ENCODE assay signal across 15 cellular contexts in genomic region chr2:217757108-217757463, GRCh38.
DNase-seq lines count a peak whose midpoint lies in the region; ATAC-seq and TF ChIP-seq lines count a peak whose summit lies in the region.
"Had no signal": no experiment of that assay in that cellular context is flagged by ENCODE, and none has a peak within 500 bp of the region (broad histone marks: within the 10 kb centered on the region; RNA-seq: fewer than 3 reads in every experiment).

No MANE protein-coding gene starts in this region.

- no peak overlapping the region for H2BK120ac ChIP-seq in mesenchymal stem cell (ENCODE audit: low read depth, low read length)

- H3K4me3 Mint-ChIP-seq in activated T-helper 1 cell treated with anti-CD3 and anti-CD28 coated beads, Interleukin-12 subunit alpha, Interleukin-12 subunit beta, Interleukin-2, Interleukin-4 antibody, amounts not matched to agents 30 ng/mL and 10 ng/mL and 1 ng/mL, durations not matched to agents 14 hours and 24 hours and 36 hours: no peak overlapping the region
- H3K4me3 Mint-ChIP-seq: immature natural killer cell, natural killer cell had no signal

- no peak overlapping the region for H4K8ac ChIP-seq in mesenchymal stem cell (ENCODE audit: low read length)

- H3K27me3 ChIP-seq in mesenchymal stem cell (ENCODE audit: control insufficient read depth in 1 of 2, insufficient read depth in 1 of 2, low read length in 2 of 2): peaks cover 10 to 31% of the 10 kb centered on the region in 2 experiments

- H3K79me1 ChIP-seq in mesenchymal stem cell (replicated peaks; ENCODE audit: low read length, poor library complexity, severe bottlenecking): no peaks in the 10 kb centered on the region

- H3K14ac ChIP-seq in mesenchymal stem cell (ENCODE audit: low read length in 2 of 2): no peak overlapping the region

- H2BK15ac ChIP-seq in mesenchymal stem cell (ENCODE audit: low read depth, poor library complexity, severe bottlenecking): no peak overlapping the region

- H3K9me3 ChIP-seq in mesenchymal stem cell (ENCODE audit: control insufficient read depth, low read length): peaks cover 17% of the 10 kb centered on the region

- no peak overlapping the region for H2AFZ ChIP-seq in mesenchymal stem cell (ENCODE audit: low read depth, low read length)

- no peak for TF ChIP-seq CTCF in GM10266 (IDR thresholded peaks at IDR 0.05; ENCODE audit: control insufficient read depth, insufficient read depth, low read depth, missing control alignments)

- peaks cover 2% of the 10 kb centered on the region for H3K27me3 Mint-ChIP-seq in activated T-helper 1 cell treated with anti-CD3 and anti-CD28 coated beads, Interleukin-12 subunit alpha, Interleukin-12 subunit beta, Interleukin-2, Interleukin-4 antibody, amounts not matched to agents 30 ng/mL and 10 ng/mL and 1 ng/mL, durations not matched to agents 14 hours and 24 hours and 36 hours (ENCODE audit: insufficient read depth)

- H3K4me1 Mint-ChIP-seq in activated T-helper 1 cell treated with anti-CD3 and anti-CD28 coated beads, Interleukin-12 subunit alpha, Interleukin-12 subunit beta, Interleukin-2, Interleukin-4 antibody, amounts not matched to agents 30 ng/mL and 10 ng/mL and 1 ng/mL, durations not matched to agents 14 hours and 24 hours and 36 hours (ENCODE audit: low read depth): peaks cover 21% of the 10 kb centered on the region

- no peak overlapping the region for H2AK5ac ChIP-seq in mesenchymal stem cell (ENCODE audit: low read length, severe bottlenecking)

- H3K4me2 ChIP-seq in mesenchymal stem cell (ENCODE audit: low read length, poor library complexity, severe bottlenecking): no peak overlapping the region

- H3K9ac ChIP-seq in mesenchymal stem cell (ENCODE audit: low read length): peak overlapping the region; percentile 66

- H3K18ac ChIP-seq in mesenchymal stem cell (ENCODE audit: low read depth in 1 of 2, low read length in 2 of 2): no peak overlapping the region

- H3K4me3 ChIP-seq in mesenchymal stem cell (ENCODE audit: insufficient read depth in 1 of 2, low read depth in 1 of 2, low read length in 2 of 2): no peak overlapping the region
- H3K4me3 ChIP-seq: GM12878, thoracic aorta had no signal

- peak overlapping the region; percentile 83 for H3K27ac Mint-ChIP-seq in activated T-helper 1 cell treated with anti-CD3 and anti-CD28 coated beads, Interleukin-12 subunit alpha, Interleukin-12 subunit beta, Interleukin-2, Interleukin-4 antibody, amounts not matched to agents 30 ng/mL and 10 ng/mL and 1 ng/mL, durations not matched to agents 14 hours and 24 hours and 36 hours
- H3K27ac Mint-ChIP-seq: immature natural killer cell, natural killer cell had no signal

- no peaks in the 10 kb centered on the region for H3K36me3 ChIP-seq in mesenchymal stem cell (ENCODE audit: control insufficient read depth in 1 of 2, insufficient read depth in 2 of 2, low read depth in 1 of 2, low read length in 2 of 2)

- no peak overlapping the region for H3K4ac ChIP-seq in mesenchymal stem cell (ENCODE audit: low read depth in 1 of 2, low read length in 2 of 2)

- no peak overlapping the region for H3K27ac ChIP-seq in mesenchymal stem cell (ENCODE audit: low read length, poor library complexity, severe bottlenecking)
- H3K27ac ChIP-seq: epithelial cell of prostate, foreskin keratinocyte had no signal

- H4K91ac ChIP-seq in mesenchymal stem cell (ENCODE audit: low read length): no peak overlapping the region

- H3K9me3 Mint-ChIP-seq in activated T-helper 1 cell treated with anti-CD3 and anti-CD28 coated beads, Interleukin-12 subunit alpha, Interleukin-12 subunit beta, Interleukin-2, Interleukin-4 antibody, amounts not matched to agents 30 ng/mL and 10 ng/mL and 1 ng/mL, durations not matched to agents 14 hours and 24 hours and 36 hours: peaks cover 6% of the 10 kb centered on the region

- intact Hi-C loops in activated T-helper 1 cell treated with anti-CD3 and anti-CD28 coated beads, Interleukin-12 subunit alpha, Interleukin-12 subunit beta, Interleukin-2, Interleukin-4 antibody, amounts not matched to agents 30 ng/mL and 10 ng/mL and 1 ng/mL, durations not matched to agents 14 hours and 24 hours and 36 hours (cut with micrococcal nuclease): loop anchor here (2.0 kb wide), 3 partner anchors 106 to 1074 kb away; no protein-coding TSS in a partner anchor

- H3K4me1 ChIP-seq in mesenchymal stem cell (ENCODE audit: control insufficient read depth, insufficient read depth, low read depth, low read length): peaks cover 3% of the 10 kb centered on the region
- H3K4me1 ChIP-seq: foreskin keratinocyte had no signal

- DNase-seq in stimulated activated CD4-positive, alpha-beta T cell treated with anti-CD3 and anti-CD28 coated beads, Interleukin-15, amount 100 ng/mL, for 24 hours: peak; percentile 14
- no peak for DNase-seq in stimulated activated CD4-positive, alpha-beta T cell treated with anti-CD3 and anti-CD28 coated beads, Interleukin-2, amount 100 ng/mL, for 48 hours
- no peak for DNase-seq in activated T-helper 1 cell treated with anti-CD3 and anti-CD28 coated beads, Interleukin-12 subunit alpha, Interleukin-12 subunit beta, Interleukin-2, Interleukin-4 antibody, amounts not matched to agents 30 ng/mL and 10 ng/mL and 1 ng/mL, durations not matched to agents 14 hours and 24 hours and 36 hours (ENCODE audit: low spot score)
- DNase-seq in mesenchymal stem cell: no peak
- no peak for DNase-seq in stimulated activated CD8-positive, alpha-beta memory T cell treated with anti-CD3 and anti-CD28 coated beads, Interleukin-4, amount 100 ng/mL, for 48 hours
- DNase-seq in GM10266 (ENCODE audit: extremely low spot score): no peak
- DNase-seq: DMS79, foreskin keratinocyte had no signal

- H2BK12ac ChIP-seq in mesenchymal stem cell (ENCODE audit: low read length in 2 of 2): no peak overlapping the region

- ATAC-seq in HG03342 (IDR thresholded peaks at IDR 0.05; ENCODE audit: unreplicated experiment) (no peak), HG03280 (IDR thresholded peaks at IDR 0.05; ENCODE audit: unreplicated experiment) (no peak)

- no peak overlapping the region for H3K23ac ChIP-seq in mesenchymal stem cell (ENCODE audit: low read length in 2 of 2)

- H3K36me3 Mint-ChIP-seq in activated T-helper 1 cell treated with anti-CD3 and anti-CD28 coated beads, Interleukin-12 subunit alpha, Interleukin-12 subunit beta, Interleukin-2, Interleukin-4 antibody, amounts not matched to agents 30 ng/mL and 10 ng/mL and 1 ng/mL, durations not matched to agents 14 hours and 24 hours and 36 hours (ENCODE audit: low read depth): no peaks in the 10 kb centered on the region
- H3K36me3 Mint-ChIP-seq: immature natural killer cell had no signal

- WGBS in mesenchymal stem cell: 100% methylated on average over 1 of the region's 2 CpGs

- no peak overlapping the region for H2BK5ac ChIP-seq in mesenchymal stem cell (ENCODE audit: low read depth, low read length, poor library complexity, severe bottlenecking)
